ENCODE assay signal across 8 cellular contexts in genomic region chr19:36013280-36014028, GRCh38. TPM values are rescaled to one million over a fixed set of nuclear protein-coding genes. Genes with fewer than 3 reads are reported as not detected.
DNase-seq lines count a peak whose midpoint lies in the region; ATAC-seq, FAIRE-seq and TF ChIP-seq lines count a peak whose summit lies in the region.

No MANE protein-coding gene starts in this region.

- peaks cover 50% of the 10 kb centered on the region for H3K4me1 Mint-ChIP-seq in activated T-cell treated with anti-CD3 and anti-CD28 coated beads, Interleukin-2, amount 50 U/mL, for 24 hours (ENCODE audit: low read depth)

- 7% methylated on average over 13 of the region's 15 CpGs for WGBS in HepG2 (ENCODE audit: low lambda C conversion rate)

- TSS peak; percentile 62 for BruUV-seq in HepG2 (replicated peaks; lab: Mats Ljungman, UMichigan)

- no peaks in the 10 kb centered on the region for H3K27me3 Mint-ChIP-seq in activated T-cell treated with anti-CD3 and anti-CD28 coated beads, Interleukin-2, amount 50 U/mL, for 24 hours

- peaks cover 40% of the 10 kb centered on the region for H3K36me3 Mint-ChIP-seq in activated T-cell treated with anti-CD3 and anti-CD28 coated beads, Interleukin-2, amount 50 U/mL, for 24 hours (ENCODE audit: low read depth)

- ATAC-seq in HepG2, result no peak

- CTCF ChIA-PET in HepG2 (lab: Yijun Ruan, JAX; ENCODE audit: low intra/inter-chr PET ratio, low total read pairs), result no interaction called here

- H4K20me1 ChIP-seq in HepG2 (ENCODE audit: insufficient read depth, low read length), result no peaks in the 10 kb centered on the region

- no peak for FAIRE-seq in HepG2 (lab: Jason Lieb, UNC)

- H3K27ac Mint-ChIP-seq in activated T-cell treated with anti-CD3 and anti-CD28 coated beads, Interleukin-2, amount 50 U/mL, for 24 hours, result peak overlapping the region; percentile 98

- TF ChIP-seq EP300 in HepG2 (IDR thresholded peaks at IDR 0.05; ENCODE audit: low read depth in 2 of 2, low read length in 2 of 2), result no peak
- no peak for TF ChIP-seq EP300 in HepG2 (CRISPR knock-in tag; IDR thresholded peaks at IDR 0.05; ENCODE audit: borderline replicate concordance)

- TF ChIP-seq CTCF in HepG2 (CRISPR knock-in tag; IDR thresholded peaks at IDR 0.05) (no peak), tibial artery (IDR thresholded peaks at IDR 0.05) (no peak)

- H3K9me3 ChIP-seq in adipocyte (ENCODE audit: control insufficient read depth, low read length) (no peaks in the 10 kb centered on the region), HepG2 (ENCODE audit: low read length) (no peaks in the 10 kb centered on the region), tibial artery (no peaks in the 10 kb centered on the region)

- peak overlapping the region; percentile 67 for H3K27ac ChIP-seq in HepG2 (ENCODE audit: extremely low read length, insufficient read depth, low read length)
- H3K27ac ChIP-seq in tibial artery, result peak overlapping the region; percentile 80 to 90

- intact Hi-C loops in HepG2 (cut with micrococcal nuclease; ENCODE audit: unreplicated experiment), result loop anchor here (1.0 kb wide), 1 partner anchor 7 kb away; no protein-coding TSS in a partner anchor
- intact Hi-C loops in tibial artery (cut with DNase I; ENCODE audit: low total_unique reads), result no loop called here

- H3K27me3 ChIP-seq in adipocyte (replicated peaks; ENCODE audit: control insufficient read depth, insufficient read depth, low read length) (no peaks in the 10 kb centered on the region), HepG2 (ENCODE audit: control insufficient read depth in 1 of 2, insufficient read depth in 2 of 2, low read length in 2 of 2) (no peaks in the 10 kb centered on the region; a peak in 1 of 5 replicates), tibial artery (no peaks in the 10 kb centered on the region)

- peak overlapping the region; percentile 85 for H3K4me2 ChIP-seq in HepG2 (ENCODE audit: low read depth, low read length)

- no peak overlapping the region for H2AFZ ChIP-seq in HepG2 (ENCODE audit: low read length)

- H3K4me3 ChIP-seq in adipocyte (ENCODE audit: low read length) (peak overlapping the region; percentile 90), HepG2 (replicated peaks in 1 of 3; ENCODE audit: insufficient read depth in 1 of 3, low read depth in 2 of 3, low read length in 3 of 3) (peak overlapping the region; percentile 66 to 92 (median 85)), tibial artery (peak overlapping the region; percentile 57 to 79)

- H3K4me1 ChIP-seq in adipocyte (ENCODE audit: control insufficient read depth, insufficient read depth, low read length), result peaks cover 17% of the 10 kb centered on the region
- H3K4me1 ChIP-seq in HepG2 (ENCODE audit: insufficient read depth, low read length), result peaks cover 42% of the 10 kb centered on the region
- H3K4me1 ChIP-seq in tibial artery, result peaks cover 0 to 36% (median 25%) of the 10 kb centered on the region in 4 donors

- no peaks in the 10 kb centered on the region for H3K9me3 Mint-ChIP-seq in activated T-cell treated with anti-CD3 and anti-CD28 coated beads, Interleukin-2, amount 50 U/mL, for 24 hours

- POLR2A ChIA-PET in HepG2 (lab: Yijun Ruan, JAX), result interaction anchor here (0.8 to 1.7 kb wide), 6 partner anchors 16 to 46 kb away, joined by 5 to 17 read pairs (median 5); partner anchors contain the start of gene THAP8

- peaks cover 31% of the 10 kb centered on the region for H3K36me3 ChIP-seq in adipocyte (ENCODE audit: control insufficient read depth, insufficient read depth, low read length, severe bottlenecking)
- H3K36me3 ChIP-seq in HepG2 (replicated peaks in 1 of 2; ENCODE audit: control insufficient read depth in 1 of 2, insufficient read depth in 2 of 2, low read length in 2 of 2), result no peaks in the 10 kb centered on the region
- H3K36me3 ChIP-seq in tibial artery, result peaks cover 0 to 29% (median 18%) of the 10 kb centered on the region in 3 donors

- H3K4me3 Mint-ChIP-seq in activated T-cell treated with anti-CD3 and anti-CD28 coated beads, Interleukin-2, amount 50 U/mL, for 24 hours, result peak overlapping the region; percentile 99

- peak overlapping the region; percentile 90 for H3K9ac ChIP-seq in adipocyte (ENCODE audit: low read length)
- peak overlapping the region; percentile 77 for H3K9ac ChIP-seq in HepG2 (ENCODE audit: insufficient read depth, low read depth, low read length)

- TF ChIP-seq POLR2A in HepG2 (IDR thresholded peaks at IDR 0.05; ENCODE audit: insufficient read depth in 1 of 2, low read depth in 2 of 2, low read length in 2 of 2), result 0 out of 4 replicates have a peak, but pooled peaks of 1 of the 2 experiments have one; percentile 25

- in situ Hi-C loops in HepG2 (cut with HindIII; ENCODE audit: extremely low pct_ligation_motif_present, low pct_unique_long_range_greater_than_20kb), result no loop called here

- DNase-seq in activated T-cell treated with anti-CD3 and anti-CD28 coated beads, Interleukin-2, amount 50 U/mL, for 24 hours, result peak; percentile 41
- no peak for DNase-seq in activated T-cell treated with anti-CD3 and anti-CD28 coated beads, Interleukin-2, amount 50 U/mL, for 48 hours
- DNase-seq in adipocyte (ENCODE audit: low read depth) (peak; percentile 4), HepG2 (ENCODE audit: low spot score) (no peak), tibial artery (no peak), hippocampal formation (lab: John Stamatoyannopoulos, UW) (no peak), DMS153 (lab: John Stamatoyannopoulos, UW) (no peak)
- no peak for DNase-seq in stimulated activated CD4-positive, alpha-beta T cell treated with anti-CD3 and anti-CD28 coated beads, Interleukin-2, amount 100 ng/mL, for 48 hours

- peaks cover 13% of the 10 kb centered on the region for H3K79me2 ChIP-seq in HepG2 (ENCODE audit: insufficient read depth, low read length)

- no peak for TF ChIP-seq RAD21 in HepG2 (CRISPR knock-in tag; IDR thresholded peaks at IDR 0.05)

RNA-seq across cellular contexts. Expression of gene ALKBH6, which starts 0.6 kb away (rescaled TPM):
- total RNA-seq in HepG2 (2016; rRNA removed; fragmentation: Illumina TruSeq; extraction: Trizol), result 6.9 and 13.7 TPM in 2 replicates
- total RNA-seq in HepG2 (2016; cell fraction: cytosol; rRNA removed; fragmentation: Illumina TruSeq; extraction: Trizol; ENCODE audit: low read depth), result 5.2 and 5.9 TPM in 2 replicates
- total RNA-seq in HepG2 (2016; cell fraction: insoluble cytoplasmic fraction; rRNA removed; fragmentation: Illumina TruSeq; extraction: Trizol), result 6.6 and 11.7 TPM in 2 replicates
- 5.3 and 5.4 TPM in 2 replicates for total RNA-seq in HepG2 (2016; cell fraction: membrane; rRNA removed; fragmentation: Illumina TruSeq; extraction: Trizol)
- 8.7 and 10.8 TPM in 2 replicates for total RNA-seq in HepG2 (2016; cell fraction: nucleus; rRNA removed; fragmentation: Illumina TruSeq; extraction: Trizol)
- polyA plus RNA-seq in HepG2 (2011; rRNA removed), result 18.1 and 20.9 TPM in 2 replicates
- 13.5 and 16.8 TPM in 2 replicates for polyA plus RNA-seq in HepG2 (2011; cell fraction: cytosol; rRNA removed)
- 61.3 and 62.3 TPM in 2 replicates for polyA plus RNA-seq in HepG2 (2011; cell fraction: nucleus; rRNA removed)
- polyA plus RNA-seq in HepG2 (2012), result 12.0 and 17.8 TPM in 2 replicates
- polyA plus RNA-seq in HepG2 (2016; cell fraction: cytosol; fragmentation: Illumina TruSeq; extraction: Trizol; ENCODE audit: low read depth), result 4.2 and 4.7 TPM in 2 replicates
- polyA plus RNA-seq in HepG2 (2016; cell fraction: insoluble cytoplasmic fraction; fragmentation: Illumina TruSeq; extraction: Trizol; ENCODE audit: low read depth), result 8.3 and 10.2 TPM in 2 replicates
- polyA plus RNA-seq in HepG2 (2016; cell fraction: membrane; fragmentation: Illumina TruSeq; extraction: Trizol; ENCODE audit: low read depth), result 4.5 and 5.6 TPM in 2 replicates
- 41.1 and 43.4 TPM in 2 replicates for polyA plus RNA-seq in HepG2 (2016; cell fraction: nucleus; fragmentation: Illumina TruSeq; extraction: Trizol; ENCODE audit: insufficient read depth, low read depth)
- 7.3 and 9.7 TPM in 2 replicates for polyA minus RNA-seq in HepG2 (2011; rRNA and poly(A)+ RNA removed; ENCODE audit: low replicate concordance)
- 3.4 and 4.0 TPM in 2 replicates for polyA minus RNA-seq in HepG2 (2011; cell fraction: cytosol; rRNA and poly(A)+ RNA removed)
- 7.9 and 9.8 TPM in 2 replicates for polyA minus RNA-seq in HepG2 (2011; cell fraction: nucleus; rRNA and poly(A)+ RNA removed)

RNA-seq across cellular contexts. Expression of gene SYNE4, which starts 4.8 kb away (rescaled TPM):
- total RNA-seq in HepG2 (2016; rRNA removed; fragmentation: Illumina TruSeq; extraction: Trizol), result 20.7 and 23.0 TPM in 2 replicates
- total RNA-seq in HepG2 (2016; cell fraction: cytosol; rRNA removed; fragmentation: Illumina TruSeq; extraction: Trizol; ENCODE audit: low read depth), result 11.5 TPM in 2 replicates
- 21.1 and 22.0 TPM in 2 replicates for total RNA-seq in HepG2 (2016; cell fraction: insoluble cytoplasmic fraction; rRNA removed; fragmentation: Illumina TruSeq; extraction: Trizol)
- 13.9 and 18.8 TPM in 2 replicates for total RNA-seq in HepG2 (2016; cell fraction: membrane; rRNA removed; fragmentation: Illumina TruSeq; extraction: Trizol)
- 13.2 and 14.2 TPM in 2 replicates for total RNA-seq in HepG2 (2016; cell fraction: nucleus; rRNA removed; fragmentation: Illumina TruSeq; extraction: Trizol)
- polyA plus RNA-seq in HepG2 (2011; rRNA removed), result 13.7 and 19.9 TPM in 2 replicates
- 10.9 and 15.9 TPM in 2 replicates for polyA plus RNA-seq in HepG2 (2011; cell fraction: cytosol; rRNA removed)
- 19.7 and 29.4 TPM in 2 replicates for polyA plus RNA-seq in HepG2 (2011; cell fraction: nucleus; rRNA removed)
- polyA plus RNA-seq in HepG2 (2012), result 10.9 and 11.0 TPM in 2 replicates
- polyA plus RNA-seq in HepG2 (2016; cell fraction: cytosol; fragmentation: Illumina TruSeq; extraction: Trizol; ENCODE audit: low read depth), result 13.1 and 16.9 TPM in 2 replicates
- 22.3 and 24.9 TPM in 2 replicates for polyA plus RNA-seq in HepG2 (2016; cell fraction: insoluble cytoplasmic fraction; fragmentation: Illumina TruSeq; extraction: Trizol; ENCODE audit: low read depth)
- polyA plus RNA-seq in HepG2 (2016; cell fraction: membrane; fragmentation: Illumina TruSeq; extraction: Trizol; ENCODE audit: low read depth), result 15.1 and 18.4 TPM in 2 replicates
- polyA plus RNA-seq in HepG2 (2016; cell fraction: nucleus; fragmentation: Illumina TruSeq; extraction: Trizol; ENCODE audit: insufficient read depth, low read depth), result 24.9 and 28.1 TPM in 2 replicates
- polyA minus RNA-seq in HepG2 (2011; rRNA and poly(A)+ RNA removed; ENCODE audit: low replicate concordance), result 0.28 and 15.7 TPM in 2 replicates
- polyA minus RNA-seq in HepG2 (2011; cell fraction: cytosol; rRNA and poly(A)+ RNA removed), result 6.9 and 7.3 TPM in 2 replicates
- polyA minus RNA-seq in HepG2 (2011; cell fraction: nucleus; rRNA and poly(A)+ RNA removed), result 5.7 and 10.1 TPM in 2 replicates

RNA-seq across cellular contexts. Expression of gene SDHAF1, which starts 18.5 kb away (rescaled TPM):
- 21.0 and 22.8 TPM in 2 replicates for total RNA-seq in HepG2 (2016; rRNA removed; fragmentation: Illumina TruSeq; extraction: Trizol)
- 10.6 and 12.2 TPM in 2 replicates for total RNA-seq in HepG2 (2016; cell fraction: cytosol; rRNA removed; fragmentation: Illumina TruSeq; extraction: Trizol; ENCODE audit: low read depth)
- 20.9 and 21.2 TPM in 2 replicates for total RNA-seq in HepG2 (2016; cell fraction: insoluble cytoplasmic fraction; rRNA removed; fragmentation: Illumina TruSeq; extraction: Trizol)
- 21.9 and 24.8 TPM in 2 replicates for total RNA-seq in HepG2 (2016; cell fraction: membrane; rRNA removed; fragmentation: Illumina TruSeq; extraction: Trizol)
- 10.8 and 12.0 TPM in 2 replicates for total RNA-seq in HepG2 (2016; cell fraction: nucleus; rRNA removed; fragmentation: Illumina TruSeq; extraction: Trizol)
- 17.8 and 18.7 TPM in 2 replicates for polyA plus RNA-seq in HepG2 (2011; rRNA removed)
- polyA plus RNA-seq in HepG2 (2011; cell fraction: cytosol; rRNA removed), result 24.1 and 32.9 TPM in 2 replicates
- 16.2 and 17.2 TPM in 2 replicates for polyA plus RNA-seq in HepG2 (2011; cell fraction: nucleus; rRNA removed)
- 11.8 and 14.9 TPM in 2 replicates for polyA plus RNA-seq in HepG2 (2012)
- 10.2 and 10.4 TPM in 2 replicates for polyA plus RNA-seq in HepG2 (2016; cell fraction: cytosol; fragmentation: Illumina TruSeq; extraction: Trizol; ENCODE audit: low read depth)
- 24.9 and 26.1 TPM in 2 replicates for polyA plus RNA-seq in HepG2 (2016; cell fraction: insoluble cytoplasmic fraction; fragmentation: Illumina TruSeq; extraction: Trizol; ENCODE audit: low read depth)
- polyA plus RNA-seq in HepG2 (2016; cell fraction: membrane; fragmentation: Illumina TruSeq; extraction: Trizol; ENCODE audit: low read depth), result 18.7 and 21.3 TPM in 2 replicates
- 17.9 and 19.2 TPM in 2 replicates for polyA plus RNA-seq in HepG2 (2016; cell fraction: nucleus; fragmentation: Illumina TruSeq; extraction: Trizol; ENCODE audit: insufficient read depth, low read depth)
- 6.1 and 13.8 TPM in 2 replicates for polyA minus RNA-seq in HepG2 (2011; rRNA and poly(A)+ RNA removed; ENCODE audit: low replicate concordance)
- polyA minus RNA-seq in HepG2 (2011; cell fraction: cytosol; rRNA and poly(A)+ RNA removed), result 7.8 and 9.5 TPM in 2 replicates
- polyA minus RNA-seq in HepG2 (2011; cell fraction: nucleus; rRNA and poly(A)+ RNA removed), result 7.1 and 8.1 TPM in 2 replicates

RNA-seq across cellular contexts. Expression of gene CLIP3, which starts 19.2 kb away (rescaled TPM):
- 0.15 TPM in 1 of 2 replicates, not detected in the other for total RNA-seq in HepG2 (2016; rRNA removed; fragmentation: Illumina TruSeq; extraction: Trizol)
- total RNA-seq in HepG2 (2016; cell fraction: cytosol; rRNA removed; fragmentation: Illumina TruSeq; extraction: Trizol; ENCODE audit: low read depth), result not detected in 2 replicates
- total RNA-seq in HepG2 (2016; cell fraction: insoluble cytoplasmic fraction; rRNA removed; fragmentation: Illumina TruSeq; extraction: Trizol), result 0.17 TPM in 1 of 2 replicates, not detected in the other
- total RNA-seq in HepG2 (2016; cell fraction: membrane; rRNA removed; fragmentation: Illumina TruSeq; extraction: Trizol), result not detected in 2 replicates
- total RNA-seq in HepG2 (2016; cell fraction: nucleus; rRNA removed; fragmentation: Illumina TruSeq; extraction: Trizol), result 0.41 and 0.62 TPM in 2 replicates
- 1.1 and 1.2 TPM in 2 replicates for polyA plus RNA-seq in HepG2 (2011; rRNA removed)
- polyA plus RNA-seq in HepG2 (2011; cell fraction: cytosol; rRNA removed), result 0.11 and 0.15 TPM in 2 replicates
- polyA plus RNA-seq in HepG2 (2011; cell fraction: nucleus; rRNA removed), result 6.3 and 8.5 TPM in 2 replicates
- polyA plus RNA-seq in HepG2 (2012), result 0.79 and 1.4 TPM in 2 replicates
- 0.10 and 0.11 TPM in 2 replicates for polyA plus RNA-seq in HepG2 (2016; cell fraction: cytosol; fragmentation: Illumina TruSeq; extraction: Trizol; ENCODE audit: low read depth)
- 0.17 TPM in 1 of 2 replicates, not detected in the other for polyA plus RNA-seq in HepG2 (2016; cell fraction: insoluble cytoplasmic fraction; fragmentation: Illumina TruSeq; extraction: Trizol; ENCODE audit: low read depth)
- polyA plus RNA-seq in HepG2 (2016; cell fraction: membrane; fragmentation: Illumina TruSeq; extraction: Trizol; ENCODE audit: low read depth), result 0.22 and 0.23 TPM in 2 replicates
- polyA plus RNA-seq in HepG2 (2016; cell fraction: nucleus; fragmentation: Illumina TruSeq; extraction: Trizol; ENCODE audit: insufficient read depth, low read depth), result 2.1 and 2.5 TPM in 2 replicates
- 0.21 and 0.28 TPM in 2 replicates for polyA minus RNA-seq in HepG2 (2011; rRNA and poly(A)+ RNA removed; ENCODE audit: low replicate concordance)
- polyA minus RNA-seq in HepG2 (2011; cell fraction: cytosol; rRNA and poly(A)+ RNA removed), result not detected in 2 replicates
- 0.90 and 1.4 TPM in 2 replicates for polyA minus RNA-seq in HepG2 (2011; cell fraction: nucleus; rRNA and poly(A)+ RNA removed)

RNA-seq across cellular contexts. Expression of gene THAP8, which starts 40.6 kb away (rescaled TPM):
- 1.4 and 1.7 TPM in 2 replicates for total RNA-seq in HepG2 (2016; rRNA removed; fragmentation: Illumina TruSeq; extraction: Trizol)
- total RNA-seq in HepG2 (2016; cell fraction: cytosol; rRNA removed; fragmentation: Illumina TruSeq; extraction: Trizol; ENCODE audit: low read depth), result 1.3 and 2.0 TPM in 2 replicates
- 1.2 and 2.0 TPM in 2 replicates for total RNA-seq in HepG2 (2016; cell fraction: insoluble cytoplasmic fraction; rRNA removed; fragmentation: Illumina TruSeq; extraction: Trizol)
- total RNA-seq in HepG2 (2016; cell fraction: membrane; rRNA removed; fragmentation: Illumina TruSeq; extraction: Trizol), result 1.3 and 2.8 TPM in 2 replicates
- 0.53 and 1.2 TPM in 2 replicates for total RNA-seq in HepG2 (2016; cell fraction: nucleus; rRNA removed; fragmentation: Illumina TruSeq; extraction: Trizol)
- 3.7 and 4.0 TPM in 2 replicates for polyA plus RNA-seq in HepG2 (2011; rRNA removed)
- polyA plus RNA-seq in HepG2 (2011; cell fraction: cytosol; rRNA removed), result 2.7 and 4.3 TPM in 2 replicates
- 6.3 and 9.2 TPM in 2 replicates for polyA plus RNA-seq in HepG2 (2011; cell fraction: nucleus; rRNA removed)
- 2.2 and 2.3 TPM in 2 replicates for polyA plus RNA-seq in HepG2 (2012)
- 1.6 and 2.2 TPM in 2 replicates for polyA plus RNA-seq in HepG2 (2016; cell fraction: cytosol; fragmentation: Illumina TruSeq; extraction: Trizol; ENCODE audit: low read depth)
- 2.9 and 3.0 TPM in 2 replicates for polyA plus RNA-seq in HepG2 (2016; cell fraction: insoluble cytoplasmic fraction; fragmentation: Illumina TruSeq; extraction: Trizol; ENCODE audit: low read depth)
- 1.9 and 2.3 TPM in 2 replicates for polyA plus RNA-seq in HepG2 (2016; cell fraction: membrane; fragmentation: Illumina TruSeq; extraction: Trizol; ENCODE audit: low read depth)
- polyA plus RNA-seq in HepG2 (2016; cell fraction: nucleus; fragmentation: Illumina TruSeq; extraction: Trizol; ENCODE audit: insufficient read depth, low read depth), result 2.2 and 4.0 TPM in 2 replicates
- 0.72 and 5.2 TPM in 2 replicates for polyA minus RNA-seq in HepG2 (2011; rRNA and poly(A)+ RNA removed; ENCODE audit: low replicate concordance)
- 2.3 and 2.6 TPM in 2 replicates for polyA minus RNA-seq in HepG2 (2011; cell fraction: cytosol; rRNA and poly(A)+ RNA removed)
- polyA minus RNA-seq in HepG2 (2011; cell fraction: nucleus; rRNA and poly(A)+ RNA removed), result 2.9 and 3.5 TPM in 2 replicates

Comparison
In these comparisons a context has a peak if more than half of its experiments do, and no peak if none do; other contexts are left out.
1. DNase-seq: peak in activated T-cell treated with anti-CD3 and anti-CD28 coated beads, Interleukin-2, amount 50 U/mL, for 24 hours (single experiment) and adipocyte (single experiment); none in activated T-cell treated with anti-CD3 and anti-CD28 coated beads, Interleukin-2, amount 50 U/mL, for 48 hours (0 of 2), HepG2 (single experiment), tibial artery (0 of 2), stimulated activated CD4-positive, alpha-beta T cell treated with anti-CD3 and anti-CD28 coated beads, Interleukin-2, amount 100 ng/mL, for 48 hours (0 of 2), hippocampal formation (0 of 2) and DMS153 (single experiment).
2. Peak in every context shown above with its lines, with median percentiles within 50 percentile points of each other: H3K4me3 ChIP-seq.